In genomic region chr9:136002886-136003285, GRCh38 we compare ENCODE assay signal across 1 cellular context.
TF ChIP-seq lines count a peak whose summit lies in the region.

No MANE protein-coding gene starts in this region.

TF ChIP-seq in H1, 55 proteins besides CTCF, POLR2A, EP300 and RAD21:
- TF ChIP-seq NANOG (IDR thresholded peaks at IDR 0.05; ENCODE audit: insufficient read depth, low read depth, low read length, poor library complexity, severe bottlenecking), result no peak
- no peak for TF ChIP-seq ZNF274 (IDR thresholded peaks at IDR 0.05; ENCODE audit: borderline replicate concordance, extremely low read depth, low read length)
- TF ChIP-seq CHD1 (IDR thresholded peaks at IDR 0.05; ENCODE audit: low read depth, low read length), result no peak
- TF ChIP-seq KDM5A (IDR thresholded peaks at IDR 0.05; ENCODE audit: low read length), result no peak
- no peak for TF ChIP-seq TBP (IDR thresholded peaks at IDR 0.05; ENCODE audit: low read depth, low read length)
- no peak for TF ChIP-seq E2F6 (IDR thresholded peaks at IDR 0.05)
- no peak for TF ChIP-seq SRF (IDR thresholded peaks at IDR 0.05; ENCODE audit: low read depth, low read length)
- TF ChIP-seq KDM1A (IDR thresholded peaks at IDR 0.05; ENCODE audit: borderline replicate concordance, low read length), result no peak
- TF ChIP-seq USF2 (IDR thresholded peaks at IDR 0.05; ENCODE audit: low read length), result no peak
- TF ChIP-seq GTF2F1 (IDR thresholded peaks at IDR 0.05; ENCODE audit: borderline replicate concordance, low read depth, low read length), result no peak
- TF ChIP-seq TEAD4 (IDR thresholded peaks at IDR 0.05; ENCODE audit: low read depth, low read length), result no peak
- no peak for TF ChIP-seq SP1 (IDR thresholded peaks at IDR 0.05; ENCODE audit: low read depth, low read length)
- TF ChIP-seq SP2 (IDR thresholded peaks at IDR 0.05; ENCODE audit: low read length), result no peak
- TF ChIP-seq POU5F1 (IDR thresholded peaks at IDR 0.05; ENCODE audit: low read depth, low read length), result no peak
- TF ChIP-seq CTBP2 (IDR thresholded peaks at IDR 0.05; ENCODE audit: borderline replicate concordance, insufficient read depth, insufficient read length, low read length), result no peak
TF ChIP-seq in H1: peak in this region for 0.
